ENCODE assay signal across 1 cellular context in genomic region chr19:46850228-46851203, GRCh38.
TF ChIP-seq lines count a peak whose summit lies in the region.

Gene AP2S1, minus strand, starts transcription at chr19:46850846. Its CDS starts 80 bp downstream, at chr19:46850766.

TF ChIP-seq in HEK293, 187 proteins besides CTCF, POLR2A, EP300 and RAD21 (continued from another document and continues in another):
- TF ChIP-seq ZNF513 (tag by site-specific recombination; IDR thresholded peaks at IDR 0.05) = peak; percentile 9; the same call in 1 of the 2 replicates
- TF ChIP-seq ZNF654 (tag by site-specific recombination; IDR thresholded peaks at IDR 0.05; ENCODE audit: low read depth) = no peak
- TF ChIP-seq ZNF433 (tag by site-specific recombination; IDR thresholded peaks at IDR 0.05; ENCODE audit: low read depth) = no peak
- TF ChIP-seq ZNF341 (tag by site-specific recombination; IDR thresholded peaks at IDR 0.05; ENCODE audit: low read depth) = peak; percentile 67; the same call in 1 of the 2 replicates
- no peak for TF ChIP-seq ZNF747 (tag by site-specific recombination; IDR thresholded peaks at IDR 0.05)
- no peak for TF ChIP-seq ZNF488 (tag by site-specific recombination; IDR thresholded peaks at IDR 0.05)
- TF ChIP-seq KLF16 (tag by site-specific recombination; IDR thresholded peaks at IDR 0.05) = peak; percentile 98
- TF ChIP-seq WT1 (tag by site-specific recombination; IDR thresholded peaks at IDR 0.05) = peak; percentile 68; the same call in 1 of the 2 replicates
- no peak for TF ChIP-seq ZNF416 (tag by site-specific recombination; IDR thresholded peaks at IDR 0.05)
- TF ChIP-seq ZBTB48 (tag by site-specific recombination; IDR thresholded peaks at IDR 0.05) = peak; percentile 94
- TF ChIP-seq ZNF423 (tag by site-specific recombination; IDR thresholded peaks at IDR 0.05) = no peak
- TF ChIP-seq ZNF16 (tag by site-specific recombination; IDR thresholded peaks at IDR 0.05; ENCODE audit: low read depth) = no peak
- no peak for TF ChIP-seq ZNF138 (tag by site-specific recombination; IDR thresholded peaks at IDR 0.05; ENCODE audit: borderline replicate concordance)
- no peak for TF ChIP-seq ZNF184 (tag by site-specific recombination; IDR thresholded peaks at IDR 0.05)
- TF ChIP-seq OVOL3 (tag by site-specific recombination; IDR thresholded peaks at IDR 0.05) = 0 out of 2 replicates have a peak, but pooled peaks have one; percentile 54
- TF ChIP-seq INSM2 (tag by site-specific recombination; IDR thresholded peaks at IDR 0.05) = no peak
- peak; percentile 50; the same call in 1 of the 2 replicates for TF ChIP-seq ZNF157 (tag by site-specific recombination; IDR thresholded peaks at IDR 0.05)
- no peak for TF ChIP-seq ZNF610 (tag by site-specific recombination; IDR thresholded peaks at IDR 0.05; ENCODE audit: borderline replicate concordance)
- TF ChIP-seq PRDM10 (tag by site-specific recombination; IDR thresholded peaks at IDR 0.05) = peak; percentile 82
- no peak for TF ChIP-seq ZNF704 (tag by site-specific recombination; IDR thresholded peaks at IDR 0.05)
- no peak for TF ChIP-seq ZNF677 (tag by site-specific recombination; IDR thresholded peaks at IDR 0.05)
- TF ChIP-seq TRIM28 (IDR thresholded peaks at IDR 0.05; ENCODE audit: borderline replicate concordance, low read length) = 0 out of 2 replicates have a peak, but pooled peaks have one; percentile 16
- TF ChIP-seq ZFHX2 (tag by site-specific recombination; conservative IDR thresholded peaks at IDR 0.05) = 0 out of 2 replicates have a peak, but pooled peaks have one; percentile 52
- TF ChIP-seq MYNN (tag by site-specific recombination; IDR thresholded peaks at IDR 0.05; ENCODE audit: borderline replicate concordance) = peak; percentile 29; the same call in 1 of the 2 replicates
- no peak for TF ChIP-seq GLI2 (tag by site-specific recombination; IDR thresholded peaks at IDR 0.05; ENCODE audit: borderline replicate concordance, low read depth)
- TF ChIP-seq ZNF221 (tag by site-specific recombination; IDR thresholded peaks at IDR 0.05; ENCODE audit: borderline replicate concordance) = no peak
- TF ChIP-seq KLF7 (tag by site-specific recombination; IDR thresholded peaks at IDR 0.05; ENCODE audit: borderline replicate concordance) = peak; percentile 69; the same call in 1 of the 2 replicates
- no peak for TF ChIP-seq ZNF350 (tag by site-specific recombination; IDR thresholded peaks at IDR 0.05)
- no peak for TF ChIP-seq ZNF510 (tag by site-specific recombination; IDR thresholded peaks at IDR 0.05; ENCODE audit: insufficient replicate concordance)
- TF ChIP-seq ZNF76 (tag by site-specific recombination; IDR thresholded peaks at IDR 0.05; ENCODE audit: borderline replicate concordance, low read depth) = peak; percentile 100
- TF ChIP-seq ZNF785 (tag by site-specific recombination; IDR thresholded peaks at IDR 0.05) = peak; percentile 77; the same call in 1 of the 2 replicates
- peak; percentile 95 for TF ChIP-seq SP3 (tag by site-specific recombination; IDR thresholded peaks at IDR 0.05)
- no peak for TF ChIP-seq ZNF544 (tag by site-specific recombination; IDR thresholded peaks at IDR 0.05)
- peak; percentile 33; the same call in 1 of the 2 replicates for TF ChIP-seq ZNF133 (tag by site-specific recombination; IDR thresholded peaks at IDR 0.05)
- TF ChIP-seq ZNF121 (tag by site-specific recombination; IDR thresholded peaks at IDR 0.05) = 0 out of 2 replicates have a peak, but pooled peaks have one; percentile 34
- TF ChIP-seq ZSCAN5A (tag by site-specific recombination; IDR thresholded peaks at IDR 0.05) = 0 out of 2 replicates have a peak, but pooled peaks have one; percentile 15
- TF ChIP-seq FEZF1 (tag by site-specific recombination; IDR thresholded peaks at IDR 0.05) = no peak; the same call in 1 of the 2 replicates
- TF ChIP-seq ZNF214 (tag by site-specific recombination; IDR thresholded peaks at IDR 0.05; ENCODE audit: borderline replicate concordance) = no peak
- TF ChIP-seq ZNF2 (tag by site-specific recombination; IDR thresholded peaks at IDR 0.05) = peak; percentile 92
- peak; percentile 74 for TF ChIP-seq SP2 (tag by site-specific recombination; IDR thresholded peaks at IDR 0.05)
- no peak for TF ChIP-seq MEIS1 (CRISPR knock-in tag; IDR thresholded peaks at IDR 0.05; ENCODE audit: borderline replicate concordance)
- no peak for TF ChIP-seq ZNF768 (tag by site-specific recombination; IDR thresholded peaks at IDR 0.05)
- peak; percentile 34; the same call in 1 of the 2 replicates for TF ChIP-seq MZF1 (tag by site-specific recombination; IDR thresholded peaks at IDR 0.05; ENCODE audit: borderline replicate concordance)
- TF ChIP-seq ZNF148 (tag by site-specific recombination; IDR thresholded peaks at IDR 0.05; ENCODE audit: borderline replicate concordance) = no peak
- peak; percentile 84 for TF ChIP-seq ZBTB8A (tag by site-specific recombination; IDR thresholded peaks at IDR 0.05)
